Comparison of ENCODE assay signal across 17 cellular contexts in genomic region chr22:29801153-29801552, GRCh38. TPM values are rescaled to one million over a fixed set of nuclear protein-coding genes. Genes with fewer than 3 reads are reported as not detected.
DNase-seq lines count a peak whose midpoint lies in the region; ATAC-seq and TF ChIP-seq lines count a peak whose summit lies in the region.
"Had no signal": no experiment of that assay in that cellular context is flagged by ENCODE, and none has a peak within 500 bp of the region (broad histone marks: within the 10 kb centered on the region; RNA-seq: fewer than 3 reads in every experiment).

No MANE protein-coding gene starts in this region.

- H3K4me3 Mint-ChIP-seq in WTC11 = no peak overlapping the region
- no peak overlapping the region for H3K4me3 Mint-ChIP-seq in stimulated activated effector memory CD8-positive, alpha-beta T cell treated with anti-CD3 and anti-CD28 coated beads, Interleukin-12 subunit alpha, Interleukin-12 subunit beta, amount 100 ng/mL, for 72 hours
- H3K4me3 Mint-ChIP-seq: T-helper 17 cell had no signal

- H3K36me3 ChIP-seq in mesodermal cell (ENCODE audit: control insufficient read depth, insufficient read depth, low read length) (peaks cover 89% of the 10 kb centered on the region), mucosa of descending colon (ENCODE audit: low read depth) (peaks cover 17% of the 10 kb centered on the region)

- H3K36me3 Mint-ChIP-seq in WTC11 = peaks cover 22% of the 10 kb centered on the region
- peaks cover 92% of the 10 kb centered on the region for H3K36me3 Mint-ChIP-seq in stimulated activated effector memory CD8-positive, alpha-beta T cell treated with anti-CD3 and anti-CD28 coated beads, Interleukin-12 subunit alpha, Interleukin-12 subunit beta, amount 100 ng/mL, for 72 hours

- no peaks in the 10 kb centered on the region for H3K27me3 Mint-ChIP-seq in WTC11 (ENCODE audit: low read depth)
- H3K27me3 Mint-ChIP-seq: T-helper 17 cell had no signal

- POLR2A ChIA-PET in WTC11 (lab: Charles Lee) = no interaction called here

- CTCF ChIA-PET in WTC11 (lab: Charles Lee) = interaction anchor here (0.7 kb wide), 1 partner anchor 204 kb away, joined by 4 read pairs; no protein-coding TSS in a partner anchor

- H3K27ac ChIP-seq in mesodermal cell (ENCODE audit: low read depth, low read length, severe bottlenecking) = peak overlapping the region; percentile 79
- H3K27ac ChIP-seq: ascending aorta had no signal

- H3K9me3 ChIP-seq in mesodermal cell (ENCODE audit: control insufficient read depth, low read length) (no peaks in the 10 kb centered on the region), mucosa of descending colon (no peaks in the 10 kb centered on the region)
- H3K9me3 ChIP-seq: ascending aorta had no signal

- peaks cover 37% of the 10 kb centered on the region for H3K4me1 ChIP-seq in mesodermal cell (ENCODE audit: control insufficient read depth, insufficient read depth, low read length, poor library complexity, severe bottlenecking)
- peaks cover 6% of the 10 kb centered on the region for H3K4me1 ChIP-seq in mucosa of descending colon (ENCODE audit: low read depth)

- DNase-seq in MV-4-11 (lab: John Stamatoyannopoulos, UW) = peak; percentile 7
- no peak for DNase-seq in WTC11 (ENCODE audit: low spot score)
- no peak for DNase-seq in stimulated activated effector memory CD8-positive, alpha-beta T cell treated with anti-CD3 and anti-CD28 coated beads, Interleukin-12 subunit alpha, Interleukin-12 subunit beta, amount 100 ng/mL, for 72 hours (ENCODE audit: low spot score in 2 of 2)
- no peak for DNase-seq in NCI-H1092 (lab: John Stamatoyannopoulos, UW)
- no peak for DNase-seq in mucosa of descending colon
- DNase-seq in cerebellar nuclear complex (lab: John Stamatoyannopoulos, UW) = no peak
- DNase-seq: activated effector memory CD4-positive, alpha-beta T cell treated with anti-CD3 and anti-CD28 coated beads, Interleukin-2, amount 50 U/mL, for 16 hours; mesenchymal stem cell; NCI-H446; SIG-M5; stimulated activated CD4-positive, alpha-beta T cell treated with anti-CD3 and anti-CD28 coated beads, Interleukin-4, amount 100 ng/mL, for 1 hour; T-helper 17 cell had no signal

- peak overlapping the region; percentile 12; the same call in 1 of the 2 replicates for H3K27ac Mint-ChIP-seq in WTC11
- H3K27ac Mint-ChIP-seq in stimulated activated effector memory CD8-positive, alpha-beta T cell treated with anti-CD3 and anti-CD28 coated beads, Interleukin-12 subunit alpha, Interleukin-12 subunit beta, amount 100 ng/mL, for 72 hours = peak overlapping the region; percentile 43
- H3K27ac Mint-ChIP-seq: T-helper 17 cell had no signal

- ATAC-seq in WTC11 (0 out of 2 replicates have a peak, but pooled peaks have one; percentile 18), mucosa of descending colon (no peak)
- ATAC-seq in stimulated activated effector memory CD8-positive, alpha-beta T cell treated with anti-CD3 and anti-CD28 coated beads, Interleukin-12 subunit alpha, Interleukin-12 subunit beta, amount 100 ng/mL, for 72 hours = no peak
- ATAC-seq: activated CD4-positive, CD25-positive, alpha-beta regulatory T cell treated with anti-CD3 and anti-CD28 coated beads, Interleukin-2, amount 50 U/mL, for 24 hours; GM12878; HepG2; T-helper 17 cell had no signal

- no peaks in the 10 kb centered on the region for H3K4me1 Mint-ChIP-seq in WTC11
- H3K4me1 Mint-ChIP-seq in stimulated activated effector memory CD8-positive, alpha-beta T cell treated with anti-CD3 and anti-CD28 coated beads, Interleukin-12 subunit alpha, Interleukin-12 subunit beta, amount 100 ng/mL, for 72 hours = peaks cover 8% of the 10 kb centered on the region

- H3K9me3 Mint-ChIP-seq in WTC11 = no peaks in the 10 kb centered on the region
- H3K9me3 Mint-ChIP-seq in stimulated activated effector memory CD8-positive, alpha-beta T cell treated with anti-CD3 and anti-CD28 coated beads, Interleukin-12 subunit alpha, Interleukin-12 subunit beta, amount 100 ng/mL, for 72 hours = no peaks in the 10 kb centered on the region

- H3K4me3 ChIP-seq in mesodermal cell (ENCODE audit: extremely low read depth, insufficient read depth, low read length, poor library complexity, severe bottlenecking) (no peak overlapping the region), mucosa of descending colon (no peak overlapping the region)
- H3K4me3 ChIP-seq: ascending aorta, GM12878 had no signal

- WGBS in mesodermal cell (ENCODE audit: insufficient coverage in 2 of 2), 2 experiments = 96 to 97% methylated on average over 4 to 5 of the region's 5 CpGs

- intact Hi-C loops in mucosa of descending colon (cut with DNase I, micrococcal nuclease) = no loop called here

- no peak for TF ChIP-seq CTCF in WTC11 (IDR thresholded peaks at IDR 0.05)
- TF ChIP-seq CTCF in mucosa of descending colon (IDR thresholded peaks at IDR 0.05) = no peak

TF ChIP-seq in WTC11, 78 proteins besides CTCF, POLR2A, EP300 and RAD21:
- TF ChIP-seq ERG (CRISPR knock-in tag; IDR thresholded peaks at IDR 0.05) = no peak
- TF ChIP-seq NFE2L1 (CRISPR knock-in tag; IDR thresholded peaks at IDR 0.05) = no peak
- TF ChIP-seq HMGXB4 (CRISPR knock-in tag; IDR thresholded peaks at IDR 0.05) = no peak
- no peak for TF ChIP-seq ZNF671 (CRISPR knock-in tag; IDR thresholded peaks at IDR 0.05)
- no peak for TF ChIP-seq AFF4 (CRISPR knock-in tag; IDR thresholded peaks at IDR 0.05; ENCODE audit: borderline replicate concordance)
- TF ChIP-seq ETV6 (CRISPR knock-in tag; IDR thresholded peaks at IDR 0.05) = no peak
TF ChIP-seq in WTC11: peak in this region for 0.

RNA-seq across cellular contexts. Expression of gene UQCR10, which starts 34.0 kb away (rescaled TPM):
- total RNA-seq in WTC11 (2021) (119 to 140 TPM (median 131 TPM) in 3 replicates), mucosa of descending colon (100 to 1,000 TPM; 102 to 178 (median 154) TPM)
- polyA plus RNA-seq in mesodermal cell (2013, experiment 1 of 2) = 123 TPM
- polyA plus RNA-seq in mesodermal cell (2013, experiment 2 of 2) = 117 TPM

RNA-seq across cellular contexts. Expression of gene ZMAT5, which starts 34.3 kb away (rescaled TPM):
- total RNA-seq in WTC11 (2021) (13.4 to 17.3 TPM (median 17.2 TPM) in 3 replicates), mucosa of descending colon (10 to 100 TPM; 12.3 to 19.5 (median 16.1) TPM)
- polyA plus RNA-seq in mesodermal cell (2013, experiment 1 of 2) = 22.1 TPM
- 20.8 TPM for polyA plus RNA-seq in mesodermal cell (2013, experiment 2 of 2)

RNA-seq across cellular contexts. Expression of gene ASCC2, which starts 36.9 kb away (rescaled TPM):
- total RNA-seq in WTC11 (2021) (42.2 to 43.9 TPM (median 43.6 TPM) in 3 replicates), mucosa of descending colon (10 to 100 TPM; 61.3 to 81.0 (median 63.5) TPM)
- polyA plus RNA-seq in mesodermal cell (2013, experiment 1 of 2) = 42.2 TPM
- polyA plus RNA-seq in mesodermal cell (2013, experiment 2 of 2) = 39.2 TPM
